17 cellular contexts compared by ENCODE assay signal in genomic region chr15:58900628-58901027, GRCh38. TPM values are rescaled to one million over a fixed set of nuclear protein-coding genes. Genes with fewer than 3 reads are reported as not detected.
DNase-seq lines count a peak whose midpoint lies in the region; ATAC-seq, FAIRE-seq and TF ChIP-seq lines count a peak whose summit lies in the region.
"Had no signal": no experiment of that assay in that cellular context is flagged by ENCODE, and none has a peak within 500 bp of the region (broad histone marks: within the 10 kb centered on the region; RNA-seq: fewer than 3 reads in every experiment).

No MANE protein-coding gene starts in this region.

- CTCF ChIA-PET in CD8-positive, alpha-beta T cell (lab: Charles Lee) = no interaction called here

- no peaks in the 10 kb centered on the region for H3K9me3 ChIP-seq in CD8-positive, alpha-beta T cell (ENCODE audit: low read length)
- H3K9me3 ChIP-seq in endodermal cell (ENCODE audit: control insufficient read depth, low read length) = no peaks in the 10 kb centered on the region
- no peaks in the 10 kb centered on the region for H3K9me3 ChIP-seq in esophagus squamous epithelium
- H3K9me3 ChIP-seq: A549, BE2C had no signal

- POLR2A ChIA-PET in CD8-positive, alpha-beta T cell (lab: Charles Lee) = no interaction called here

- intact Hi-C loops in CD8-positive, alpha-beta T cell (cut with DNase I, micrococcal nuclease) = no loop called here
- intact Hi-C loops in esophagus squamous epithelium (cut with DNase I) = no loop called here

- H3K27ac Mint-ChIP-seq in CD8-positive, alpha-beta T cell = peak overlapping the region; percentile 55
- H3K27ac Mint-ChIP-seq in endodermal cell (peak overlapping the region; percentile 45), nephron progenitor cell (peak overlapping the region; percentile 45)

- ATAC-seq in CD8-positive, alpha-beta T cell = no peak
- ATAC-seq: A549 had no signal

- H3K36me3 Mint-ChIP-seq in CD8-positive, alpha-beta T cell = peaks cover 66% of the 10 kb centered on the region
- H3K36me3 Mint-ChIP-seq in endodermal cell (ENCODE audit: low read depth) (peaks cover 55% of the 10 kb centered on the region), nephron progenitor cell (ENCODE audit: low read depth) (peaks cover 61% of the 10 kb centered on the region)

- TF ChIP-seq POLR2A in GM12892 (IDR thresholded peaks at IDR 0.05; ENCODE audit: low read depth, low read length) (no peak), esophagus squamous epithelium (IDR thresholded peaks at IDR 0.05) (no peak)

- peaks cover 12% of the 10 kb centered on the region for H3K4me1 Mint-ChIP-seq in CD8-positive, alpha-beta T cell (ENCODE audit: low read depth)
- H3K4me1 Mint-ChIP-seq in endodermal cell = no peaks in the 10 kb centered on the region
- H3K4me1 Mint-ChIP-seq in nephron progenitor cell = peaks cover 4% of the 10 kb centered on the region

- 96 to 100% methylated on average over 2 of the region's 3 CpGs for WGBS in endodermal cell (ENCODE audit: insufficient coverage in 1 of 2, insufficient read length in 1 of 2), 2 experiments
- 82 to 95% methylated on average over 3 of the region's 3 CpGs for WGBS in esophagus squamous epithelium, 2 donors

- peak; percentile 65 for FAIRE-seq in GM12892 (lab: Jason Lieb, UNC)
- FAIRE-seq: D721Med had no signal

- H3K9me3 Mint-ChIP-seq in CD8-positive, alpha-beta T cell = no peaks in the 10 kb centered on the region
- H3K9me3 Mint-ChIP-seq in endodermal cell = no peaks in the 10 kb centered on the region
- H3K9me3 Mint-ChIP-seq in nephron progenitor cell = no peaks in the 10 kb centered on the region
- H3K9me3 Mint-ChIP-seq: CD4-positive, alpha-beta memory T cell had no signal

- no peak for TF ChIP-seq CTCF in CD8-positive, alpha-beta T cell (IDR thresholded peaks at IDR 0.05)
- TF ChIP-seq CTCF in endodermal cell (conservative IDR thresholded peaks at IDR 0.05) (no peak), nephron progenitor cell (IDR thresholded peaks at IDR 0.05) (no peak), esophagus squamous epithelium (IDR thresholded peaks at IDR 0.05) (no peak)

- no peak for DNase-seq in CD8-positive, alpha-beta T cell
- no peak for DNase-seq in GM12892 (ENCODE audit: insufficient read length)
- DNase-seq in endodermal cell = no peak
- no peak for DNase-seq in nephron progenitor cell
- no peak for DNase-seq in stimulated activated CD8-positive, alpha-beta memory T cell treated with anti-CD3 and anti-CD28 coated beads, Interleukin-4, amount 100 ng/mL, for 48 hours
- DNase-seq in esophagus squamous epithelium (lab: John Stamatoyannopoulos, UW) = no peak
- DNase-seq: BE2C; CD4-positive, alpha-beta memory T cell; COR-L47; DMS153; DMS79 treated with DMSO at 0.1 percent for 48 hours; EL; HCEC 1CT; IMR-90 had no signal

- H3K27me3 Mint-ChIP-seq in CD8-positive, alpha-beta T cell (ENCODE audit: low read depth) = no peaks in the 10 kb centered on the region
- H3K27me3 Mint-ChIP-seq in endodermal cell (ENCODE audit: insufficient read depth) (no peaks in the 10 kb centered on the region), nephron progenitor cell (ENCODE audit: low read depth, poor library complexity) (no peaks in the 10 kb centered on the region)
- H3K27me3 Mint-ChIP-seq: CD4-positive, alpha-beta memory T cell had no signal

- no peak overlapping the region for H3K9ac ChIP-seq in endodermal cell (ENCODE audit: extremely low read depth, low read length, poor library complexity, severe bottlenecking)

- peaks cover 11% of the 10 kb centered on the region for H3K36me3 ChIP-seq in CD8-positive, alpha-beta T cell (ENCODE audit: insufficient read depth, low read length)
- H3K36me3 ChIP-seq in endodermal cell (ENCODE audit: control insufficient read depth, insufficient read depth, low read length) = peaks cover 75% of the 10 kb centered on the region
- peaks cover 4 to 88% (median 9%) of the 10 kb centered on the region in 3 donors for H3K36me3 ChIP-seq in esophagus squamous epithelium

- no peak overlapping the region for H3K27ac ChIP-seq in CD8-positive, alpha-beta T cell (ENCODE audit: low read depth, low read length)
- H3K27ac ChIP-seq in endodermal cell (ENCODE audit: low read depth, low read length) (no peak overlapping the region), esophagus squamous epithelium (no peak overlapping the region)
- H3K27ac ChIP-seq: A549, C4-2B had no signal

- H3K4me3 Mint-ChIP-seq in CD8-positive, alpha-beta T cell = no peak overlapping the region
- H3K4me3 Mint-ChIP-seq in endodermal cell (no peak overlapping the region), nephron progenitor cell (no peak overlapping the region)
- H3K4me3 Mint-ChIP-seq: CD4-positive, alpha-beta memory T cell had no signal

- H3K4me1 ChIP-seq in CD8-positive, alpha-beta T cell (ENCODE audit: insufficient read depth, low read length) = no peaks in the 10 kb centered on the region
- H3K4me1 ChIP-seq in endodermal cell (ENCODE audit: control insufficient read depth, insufficient read depth, low read length) = no peaks in the 10 kb centered on the region
- no peaks in the 10 kb centered on the region for H3K4me1 ChIP-seq in esophagus squamous epithelium
- H3K4me1 ChIP-seq: A549, BE2C had no signal

- no peaks in the 10 kb centered on the region for H3K27me3 ChIP-seq in CD8-positive, alpha-beta T cell (ENCODE audit: insufficient read depth, low read length)
- no peaks in the 10 kb centered on the region for H3K27me3 ChIP-seq in endodermal cell (ENCODE audit: control insufficient read depth, insufficient read depth, low read length, poor library complexity, severe bottlenecking)
- H3K27me3 ChIP-seq in esophagus squamous epithelium = no peaks in the 10 kb centered on the region
- H3K27me3 ChIP-seq: BE2C had no signal

- no peak overlapping the region for H3K4me3 ChIP-seq in CD8-positive, alpha-beta T cell (ENCODE audit: low read depth, low read length)
- H3K4me3 ChIP-seq in endodermal cell (ENCODE audit: low read length) = no peak overlapping the region
- no peak overlapping the region for H3K4me3 ChIP-seq in esophagus squamous epithelium
- H3K4me3 ChIP-seq: A549 had no signal

RNA-seq across cellular contexts. Expression of gene SLTM, which starts 32.9 kb away (rescaled TPM):
- total RNA-seq in CD8-positive, alpha-beta T cell = 100 to 1,000 TPM; 189 to 201 TPM
- 63.7 TPM for polyA plus RNA-seq in GM12892 (2012; ENCODE audit: missing spikeins)
- total RNA-seq in endodermal cell (10 to 100 TPM; 77.1 to 96.8 TPM), esophagus squamous epithelium (100 to 1,000 TPM in 2 of 4 donors, 10 to 100 TPM in 2; 65.0 to 115 (median 92.5) TPM)
- polyA plus RNA-seq in endodermal cell (2013, experiment 1 of 2) = 80.5 TPM
- 77.3 TPM for polyA plus RNA-seq in endodermal cell (2013, experiment 2 of 2)
